In genomic region chr3:14911651-14912050, GRCh38 we compare ENCODE assay signal across 29 cellular contexts.
"Had no signal": no experiment of that assay in that cellular context is flagged by ENCODE, and none has a peak within 500 bp of the region (broad histone marks: within the 10 kb centered on the region; RNA-seq: fewer than 3 reads in every experiment).

No MANE protein-coding gene starts in this region.

- H3K9me3 Mint-ChIP-seq: immature natural killer cell, mesothelial cell of epicardium, natural killer cell had no signal

- H3K36me3 Mint-ChIP-seq: immature natural killer cell; mesothelial cell of epicardium; naive B cell; natural killer cell; neural progenitor cell; stimulated activated memory B cell treated with anti-CD40 and anti-IgM and Interleukin-4, amounts not matched to agents 10 μg/mL and 1 μg/mL and 100 μg/mL, for 72 hours had no signal

- H3K4me1 Mint-ChIP-seq: immature natural killer cell; naive B cell; natural killer cell; nephron progenitor cell; neural progenitor cell; stimulated activated memory B cell treated with anti-CD40 and anti-IgM and Interleukin-4, amounts not matched to agents 10 μg/mL and 1 μg/mL and 100 μg/mL, for 72 hours had no signal

- H3K27ac ChIP-seq: left lung, lower lobe of right lung, neural progenitor cell, ovary, right atrium auricular region, right lobe of liver, suprapubic skin, thoracic aorta, tibial artery, upper lobe of right lung had no signal

- DNase-seq: hippocampal formation; immature natural killer cell; kidney; left colon; left lung; lower lobe of right lung; mammary epithelial cell; mesendoderm; naive B cell; natural killer cell; nephron progenitor cell; ovary; right lobe of liver; stimulated activated CD4-positive, alpha-beta T cell treated with anti-CD3 and anti-CD28 coated beads, Interleukin-1b, Interleukin-23, amount 100 ng/mL, for 48 hours; stimulated activated CD4-positive, alpha-beta T cell treated with anti-CD3 and anti-CD28 coated beads, Interleukin-2, amount 100 ng/mL, for 48 hours; stimulated activated CD4-positive, alpha-beta T cell treated with anti-CD3 and anti-CD28 coated beads, Interleukin-4, amount 100 ng/mL, for 4 hours; stimulated activated CD8-positive, alpha-beta memory T cell treated with anti-CD3 and anti-CD28 coated beads, Interleukin-4, amount 100 ng/mL, for 48 hours; stimulated activated naive CD4-positive, alpha-beta T cell treated with Interleukin-2 at 50 U/mL for 16 hours; tibial artery; trophoblast cell; upper lobe of right lung had no signal

- H3K27ac Mint-ChIP-seq: immature natural killer cell; mesothelial cell of epicardium; natural killer cell; nephron progenitor cell; neural progenitor cell; progenitor cell of endocrine pancreas; stimulated activated memory B cell treated with anti-CD40 and anti-IgM and Interleukin-4, amounts not matched to agents 10 μg/mL and 1 μg/mL and 100 μg/mL, for 72 hours had no signal

- ATAC-seq: left colon; left lung; lower lobe of right lung; natural killer cell; stimulated activated memory B cell treated with anti-CD40 and anti-IgM and Interleukin-4, amounts not matched to agents 10 μg/mL and 1 μg/mL and 100 μg/mL, for 72 hours; upper lobe of right lung had no signal

- H3K4me3 Mint-ChIP-seq: immature natural killer cell; mesothelial cell of epicardium; naive B cell; natural killer cell; nephron progenitor cell; neural progenitor cell; stimulated activated memory B cell treated with anti-CD40 and anti-IgM and Interleukin-4, amounts not matched to agents 10 μg/mL and 1 μg/mL and 100 μg/mL, for 72 hours had no signal

- H3K4me1 ChIP-seq: left lung, lower lobe of right lung, neural progenitor cell, suprapubic skin, tibial artery, upper lobe of right lung had no signal

- H2AFZ ChIP-seq: neural progenitor cell had no signal

- H3K27me3 ChIP-seq: left lung, neural progenitor cell, ovary, right atrium auricular region, right lobe of liver, tibial artery, upper lobe of right lung had no signal

- H3K9ac ChIP-seq: neural progenitor cell had no signal

- H3K36me3 ChIP-seq: neural progenitor cell, ovary, right lobe of liver, thoracic aorta had no signal

- H3K4me2 ChIP-seq: neural progenitor cell, smooth muscle cell had no signal

- H3K9me3 ChIP-seq: left lung, lower lobe of right lung, ovary, right atrium auricular region, right lobe of liver, suprapubic skin, thoracic aorta, tibial artery, upper lobe of right lung had no signal
